Comparison of ENCODE assay signal across 29 cellular contexts in genomic region chr6:36353411-36353915, GRCh38. TPM values are rescaled to one million over a fixed set of nuclear protein-coding genes. Genes with fewer than 3 reads are reported as not detected.
DNase-seq lines count a peak whose midpoint lies in the region; ATAC-seq, FAIRE-seq and TF ChIP-seq lines count a peak whose summit lies in the region.
"Had no signal": no experiment of that assay in that cellular context is flagged by ENCODE, and none has a peak within 500 bp of the region (broad histone marks: within the 10 kb centered on the region; RNA-seq: fewer than 3 reads in every experiment).

No MANE protein-coding gene starts in this region.

- H2AFZ ChIP-seq in mammary epithelial cell (ENCODE audit: low read depth, low read length) (no peak overlapping the region), K562 (ENCODE audit: low read depth, low read length) (no peak overlapping the region), OCI-LY7 (ENCODE audit: low read length) (no peak overlapping the region)
- H2AFZ ChIP-seq: GM23338 had no signal

- H3K9ac ChIP-seq in mammary epithelial cell (ENCODE audit: insufficient read depth, low read length) (no peak overlapping the region), K562 (ENCODE audit: insufficient read depth in 1 of 2, low read depth in 2 of 2, low read length in 2 of 2) (no peak overlapping the region)

- H3K36me3 ChIP-seq in mammary epithelial cell (ENCODE audit: insufficient read depth, low read length) (no peaks in the 10 kb centered on the region), K562 (ENCODE audit: control insufficient read depth, insufficient read depth, low read length) (no peaks in the 10 kb centered on the region), uterus (no peaks in the 10 kb centered on the region), OCI-LY7 (ENCODE audit: insufficient read depth, low read length) (no peaks in the 10 kb centered on the region)
- H3K36me3 ChIP-seq: neutrophil, transverse colon had no signal

- H3K4me3 ChIP-seq in mammary epithelial cell (replicated peaks in 1 of 3; ENCODE audit: insufficient read depth in 1 of 3, low read depth in 2 of 3, low read length in 3 of 3) (no peak overlapping the region), K562 (no peak overlapping the region), uterus (no peak overlapping the region), OCI-LY7 (ENCODE audit: low read depth, low read length, poor library complexity, severe bottlenecking) (no peak overlapping the region)
- H3K4me3 ChIP-seq: GM23338, psoas muscle, skin epidermis, transverse colon had no signal

- no peaks in the 10 kb centered on the region for H3K36me3 Mint-ChIP-seq in MCF 10A (ENCODE audit: insufficient read depth, unreplicated experiment)
- H3K36me3 Mint-ChIP-seq: activated naive CD4-positive, alpha-beta T cell treated with anti-CD3 and anti-CD28 coated beads, Interleukin-2, amount 10 ng/mL, durations not matched to agents 7 days and 5 days; CD8-positive, alpha-beta T cell had no signal

- H4K20me1 ChIP-seq in mammary epithelial cell (ENCODE audit: insufficient read depth, low read length) = no peaks in the 10 kb centered on the region
- H4K20me1 ChIP-seq in K562 (replicated peaks; ENCODE audit: control insufficient read depth, insufficient read depth, low read length) = peaks cover 9% of the 10 kb centered on the region; the same call in 1 of the 2 replicates
- no peaks in the 10 kb centered on the region for H4K20me1 ChIP-seq in OCI-LY7 (ENCODE audit: insufficient read depth, low read length)

- H3K9me1 ChIP-seq in K562 (ENCODE audit: control insufficient read depth, insufficient read depth, low read length) = no peaks in the 10 kb centered on the region

- H3K4me2 ChIP-seq in mammary epithelial cell (ENCODE audit: insufficient read depth, low read depth, low read length) = no peak overlapping the region
- no peak overlapping the region for H3K4me2 ChIP-seq in K562 (ENCODE audit: insufficient read depth, low read length)
- H3K4me2 ChIP-seq in OCI-LY7 (ENCODE audit: low read length) = no peak overlapping the region
- H3K4me2 ChIP-seq: GM23338 had no signal

- in situ Hi-C loops in mammary epithelial cell (cut with MboI; ENCODE audit: low sequenced_read_pairs in 2 of 2) = no loop called here
- in situ Hi-C loops in K562 (cut with MboI) = no loop called here

- TF ChIP-seq POLR2A in K562 (conservative IDR thresholded peaks at IDR 0.05) = no peak
- TF ChIP-seq POLR2A in uterus (IDR thresholded peaks at IDR 0.05) = no peak

- CTCF ChIA-PET in mammary epithelial cell (lab: Charles Lee; ENCODE audit: low non-redundant PET) = no interaction called here
- CTCF ChIA-PET in MCF 10A (lab: Yijun Ruan, JAX) = interaction anchor here (0.8 to 8.5 kb wide), 3 partner anchors 13 to 259 kb away, joined by 3 to 43 read pairs (median 4); no protein-coding TSS in a partner anchor
- CTCF ChIA-PET in K562 (lab: Yijun Ruan, JAX; ENCODE audit: low intra/inter-chr PET ratio) = no interaction called here
- CTCF ChIA-PET in OCI-LY7 (lab: Charles Lee; ENCODE audit: unreplicated experiment) = no interaction called here

- H3K27me3 ChIP-seq in mammary epithelial cell (ENCODE audit: insufficient read depth, low read length) (no peaks in the 10 kb centered on the region), K562 (ENCODE audit: control insufficient read depth in 2 of 2, insufficient read depth in 2 of 2, low read length in 2 of 2) (no peaks in the 10 kb centered on the region; a peak in 1 of 5 replicates), foreskin keratinocyte (peaks cover 19% of the 10 kb centered on the region), uterus (no peaks in the 10 kb centered on the region)
- H3K27me3 ChIP-seq: neutrophil, transverse colon had no signal

- dilution Hi-C loops in mammary epithelial cell (cut with HindIII; ENCODE audit: low sequenced_read_pairs) = no loop called here

- peak; percentile 51 for DNase-seq in mammary epithelial cell
- no peak for DNase-seq in MCF 10A (ENCODE audit: unreplicated experiment)
- no peak for DNase-seq in K562 (ENCODE audit: extremely low read depth in 1 of 4, low spot score in 3 of 4)
- DNase-seq in foreskin keratinocyte = no peak
- peak in 1 of 2 donors; percentile 47 for DNase-seq in uterus
- DNase-seq in NCI-H2227 treated with DMSO at 0.1 percent for 48 hours (lab: John Stamatoyannopoulos, UW) = no peak
- DNase-seq in NCI-H2171 (lab: John Stamatoyannopoulos, UW) = no peak
- DNase-seq in OCI-LY7 (ENCODE audit: low spot score) = no peak
- DNase-seq: activated CD4-positive, alpha-beta T cell treated with anti-CD3 and anti-CD28 coated beads, Interleukin-2, amount 50 U/mL, for 4 hours; activated naive CD4-positive, alpha-beta T cell treated with anti-CD3 and anti-CD28 coated beads, Interleukin-2, amount 10 ng/mL, durations not matched to agents 7 days and 5 days; CD8-positive, alpha-beta T cell; DMS153; GF-D8; KBM-7; NCI-H1694; NCI-H345; OCI-M1; psoas muscle; transverse colon had no signal

- no peak overlapping the region for H3K4me3 Mint-ChIP-seq in MCF 10A (ENCODE audit: unreplicated experiment)
- H3K4me3 Mint-ChIP-seq: activated naive CD4-positive, alpha-beta T cell treated with anti-CD3 and anti-CD28 coated beads, Interleukin-2, amount 10 ng/mL, durations not matched to agents 7 days and 5 days; activated T-helper 1 cell treated with anti-CD3 and anti-CD28 coated beads, Interleukin-12 subunit alpha, Interleukin-12 subunit beta, Interleukin-2, Interleukin-4 antibody, amounts not matched to agents 30 ng/mL and 10 ng/mL and 1 ng/mL, durations not matched to agents 14 hours and 24 hours and 36 hours; CD8-positive, alpha-beta T cell; central memory CD8-positive, alpha-beta T cell; GM23338; T-helper 2 cell treated with Interferon-gamma antibody and Interleukin-4, amounts not matched to agents 5 μg/mL and 100 μg/mL, for 36 hours had no signal

- POLR2A ChIA-PET in MCF 10A (lab: Yijun Ruan, JAX) (no interaction called here), K562 (lab: Yijun Ruan, JAX) (interaction anchor here (0.5 kb wide), 1 partner anchor 1336 kb away, joined by 3 read pairs; no protein-coding TSS in a partner anchor), OCI-LY7 (lab: Charles Lee) (no interaction called here)

- 60% methylated on average over 3 of the region's 4 CpGs for WGBS in mammary epithelial cell (ENCODE audit: low coverage, missing lambda C conversion rate)
- WGBS in K562 (ENCODE audit: insufficient coverage, low coverage, missing lambda C conversion rate) = 7% methylated on average over 4 of the region's 4 CpGs

- intact Hi-C loops in mammary epithelial cell (cut with micrococcal nuclease) (no loop called here), MCF 10A (cut with micrococcal nuclease) (no loop called here), K562 (cut with micrococcal nuclease) (no loop called here), uterus (cut with DNase I; ENCODE audit: low total_unique reads) (no loop called here), OCI-LY7 (cut with micrococcal nuclease; ENCODE audit: unreplicated experiment) (no loop called here)

- peaks cover 6% of the 10 kb centered on the region for H3K4me1 Mint-ChIP-seq in MCF 10A (ENCODE audit: insufficient read depth, unreplicated experiment)
- H3K4me1 Mint-ChIP-seq: central memory CD8-positive, alpha-beta T cell; GM23338 had no signal

- no peaks in the 10 kb centered on the region for H3K27me3 Mint-ChIP-seq in MCF 10A (ENCODE audit: insufficient read depth, unreplicated experiment)

- TF ChIP-seq CTCF in mammary epithelial cell (conservative IDR thresholded peaks at IDR 0.05 in 1 of 2, IDR thresholded peaks at IDR 0.05 in 1 of 2; ENCODE audit: extremely low read depth in 1 of 2, insufficient read depth in 1 of 2, low read depth in 1 of 2, low read length in 2 of 2) (no peak), MCF 10A (IDR thresholded peaks at IDR 0.05; ENCODE audit: unreplicated experiment) (no peak), K562 (IDR thresholded peaks at IDR 0.05 in 2 of 3, conservative IDR thresholded peaks at IDR 0.05 in 1 of 3; ENCODE audit: insufficient read depth in 2 of 3, low read depth in 1 of 3, low read length in 3 of 3) (no peak), foreskin keratinocyte (conservative IDR thresholded peaks at IDR 0.05) (no peak), uterus (IDR thresholded peaks at IDR 0.05) (no peak), OCI-LY7 (conservative IDR thresholded peaks at IDR 0.05; ENCODE audit: low read length) (no peak)

- H3K27ac ChIP-seq in mammary epithelial cell (ENCODE audit: insufficient read depth, low read depth, low read length) (no peak overlapping the region), K562 (ENCODE audit: extremely low read depth, low read depth, low read length) (no peak overlapping the region), foreskin keratinocyte (no peak overlapping the region), uterus (peak overlapping the region; percentile 14 to 81), OCI-LY7 (ENCODE audit: low read depth, low read length, poor library complexity, severe bottlenecking) (no peak overlapping the region)
- H3K27ac ChIP-seq: 22Rv1, neutrophil, psoas muscle, skin epidermis, transverse colon had no signal

- H3K9me3 ChIP-seq in mammary epithelial cell (replicated peaks; ENCODE audit: insufficient read depth, low read length) = no peaks in the 10 kb centered on the region
- peaks cover 5% of the 10 kb centered on the region; the same call in 1 of the 2 replicates for H3K9me3 ChIP-seq in K562 (replicated peaks; ENCODE audit: control insufficient read depth, insufficient read depth, low read depth, low read length)
- H3K9me3 ChIP-seq in uterus = no peaks in the 10 kb centered on the region
- 0 out of 2 replicates have a peak, but pooled peaks cover 4% of the 10 kb centered on the region for H3K9me3 ChIP-seq in OCI-LY7 (ENCODE audit: low read length)
- H3K9me3 ChIP-seq: neutrophil, psoas muscle, transverse colon had no signal

- no peaks in the 10 kb centered on the region for H3K4me1 ChIP-seq in mammary epithelial cell (ENCODE audit: insufficient read depth, low read length)
- peaks cover 5 to 24% of the 10 kb centered on the region in 2 experiments; a peak in 4 of 5 replicates for H3K4me1 ChIP-seq in K562 (replicated peaks in 1 of 2; ENCODE audit: control insufficient read depth in 2 of 2, insufficient read depth in 2 of 2, low read length in 2 of 2)
- no peaks in the 10 kb centered on the region for H3K4me1 ChIP-seq in foreskin keratinocyte
- H3K4me1 ChIP-seq in uterus = peaks cover 0 to 4% of the 10 kb centered on the region in 2 donors
- no peaks in the 10 kb centered on the region for H3K4me1 ChIP-seq in OCI-LY7 (ENCODE audit: insufficient read depth, low read length, poor library complexity, severe bottlenecking)

- no peaks in the 10 kb centered on the region for H3K9me2 ChIP-seq in OCI-LY7 (ENCODE audit: insufficient read depth, low read length)

- H3K27ac Mint-ChIP-seq in MCF 10A (ENCODE audit: low read depth, unreplicated experiment) = no peak overlapping the region
- H3K27ac Mint-ChIP-seq: activated naive CD4-positive, alpha-beta T cell treated with anti-CD3 and anti-CD28 coated beads, Interleukin-2, amount 10 ng/mL, durations not matched to agents 7 days and 5 days; activated T-helper 1 cell treated with anti-CD3 and anti-CD28 coated beads, Interleukin-12 subunit alpha, Interleukin-12 subunit beta, Interleukin-2, Interleukin-4 antibody, amounts not matched to agents 30 ng/mL and 10 ng/mL and 1 ng/mL, durations not matched to agents 14 hours and 24 hours and 36 hours; CD8-positive, alpha-beta T cell; GM23338; T-helper 2 cell treated with Interferon-gamma antibody and Interleukin-4, amounts not matched to agents 5 μg/mL and 100 μg/mL, for 36 hours had no signal

- no peak for TF ChIP-seq RAD21 in K562 (CRISPR knock-in tag; conservative IDR thresholded peaks at IDR 0.05 in 1 of 2, IDR thresholded peaks at IDR 0.05 in 1 of 2)

- ATAC-seq in K562 (no peak), foreskin keratinocyte (peak; percentile 38)
- ATAC-seq: CD8-positive, alpha-beta T cell; GM23338; psoas muscle had no signal

- TF ChIP-seq EP300 in K562 (IDR thresholded peaks at IDR 0.05; ENCODE audit: low read length) = no peak

- no peak for FAIRE-seq in K562 (lab: Jason Lieb, UNC)
- FAIRE-seq: keratinocyte had no signal

- no peaks in the 10 kb centered on the region for H3K9me3 Mint-ChIP-seq in MCF 10A (ENCODE audit: unreplicated experiment)
- H3K9me3 Mint-ChIP-seq: GM23338 had no signal

- H3K79me2 ChIP-seq in mammary epithelial cell (ENCODE audit: insufficient read depth, low read length) (no peaks in the 10 kb centered on the region), K562 (ENCODE audit: control insufficient read depth, insufficient read depth, low read length) (no peaks in the 10 kb centered on the region), OCI-LY7 (ENCODE audit: insufficient read depth, low read depth, low read length) (no peaks in the 10 kb centered on the region)

- BruUV-seq in mammary epithelial cell (replicated peaks; lab: Mats Ljungman, UMichigan) = no TSS peak
- BruUV-seq in MCF 10A (replicated peaks; lab: Mats Ljungman, UMichigan) = no TSS peak
- BruUV-seq in K562 (replicated peaks; lab: Mats Ljungman, UMichigan) = no TSS peak
- no TSS peak for BruUV-seq in OCI-LY7 (replicated peaks; lab: Mats Ljungman, UMichigan)

RNA-seq across cellular contexts. Expression of gene BNIP5, which starts 16.8 kb away (rescaled TPM):
- total RNA-seq in mammary epithelial cell (not detected), MCF 10A (2022) (not detected in 2 replicates), K562 (2014; rRNA removed) (not detected in 2 replicates), K562 (2014; rRNA removed; fragmentation: Illumina TruSeq; extraction: Trizol) (not detected in 2 replicates), K562 (2015; rRNA removed; fragmentation: Illumina TruSeq; extraction: Trizol) (not detected in 2 replicates), K562 (2021) (not detected in 2 replicates), foreskin keratinocyte (not detected in 2 replicates), uterus (not detected), OCI-LY7 (2022) (not detected in 2 replicates)
- polyA plus RNA-seq in mammary epithelial cell (not detected), K562 (2011; rRNA removed) (not detected in 2 replicates), K562 (2014; fragmentation: Illumina TruSeq; extraction: Trizol) (not detected in 2 replicates), K562 (2014; fragmentation: Nextera tagmentation; extraction: Ambion mirVana) (not detected), K562 (2014; rRNA removed) (not detected in 2 replicates), foreskin keratinocyte (not detected in 2 replicates)
- polyA minus RNA-seq in mammary epithelial cell = not detected
- not detected in 2 replicates for total RNA-seq in K562 (2011; cell fraction: chromatin; rRNA removed; ENCODE audit: low replicate concordance)
- not detected in 2 replicates for total RNA-seq in K562 (2011; cell fraction: nucleolus; rRNA removed)
- total RNA-seq in K562 (2011; cell fraction: nucleoplasm; rRNA removed) = not detected in 2 replicates
- polyA plus RNA-seq in K562 (2011; cell fraction: cytosol; rRNA removed) = not detected in 2 replicates
- not detected in 2 replicates for polyA plus RNA-seq in K562 (2011; cell fraction: nucleus; rRNA removed)
- not detected in 2 replicates for polyA plus RNA-seq in K562 (2012)
- not detected in 2 replicates for polyA minus RNA-seq in K562 (2011; rRNA and poly(A)+ RNA removed)
- polyA minus RNA-seq in K562 (2011; cell fraction: cytosol; rRNA and poly(A)+ RNA removed) = not detected in 2 replicates
- not detected in 2 replicates for polyA minus RNA-seq in K562 (2011; cell fraction: nucleus; rRNA and poly(A)+ RNA removed)
- not detected in 2 replicates for total RNA-seq in OCI-LY7 (2014; rRNA removed; shearing (Covaris generic))
- total RNA-seq: activated T-helper 1 cell treated with anti-CD3 and anti-CD28 coated beads, Interleukin-12 subunit alpha, Interleukin-12 subunit beta, Interleukin-2, Interleukin-4 antibody, amounts not matched to agents 30 ng/mL and 10 ng/mL and 1 ng/mL, durations not matched to agents 14 hours and 24 hours and 36 hours; CD8-positive, alpha-beta T cell; GM23338; lung microvascular endothelial cell; psoas muscle had no signal
- polyA plus RNA-seq: esophagus, GM23338, keratinocyte had no signal

RNA-seq across cellular contexts. Expression of gene ETV7, which starts 34.0 kb away (rescaled TPM):
- total RNA-seq in mammary epithelial cell (1 to 10 TPM in 1 of 2 donors, under 1 TPM in 1; 0.64 to 1.0 TPM), MCF 10A (2022) (0.20 and 0.47 TPM in 2 replicates), K562 (2014; rRNA removed) (0.12 TPM in 1 of 2 replicates, not detected in the other), K562 (2014; rRNA removed; fragmentation: Illumina TruSeq; extraction: Trizol) (0.16 and 0.22 TPM in 2 replicates), K562 (2015; rRNA removed; fragmentation: Illumina TruSeq; extraction: Trizol) (not detected in 2 replicates), K562 (2021) (0.16 and 0.22 TPM in 2 replicates), foreskin keratinocyte (1.3 and 1.6 TPM in 2 replicates), uterus (1 to 10 TPM in 1 of 4 donors, not detected in 3; 1.3 TPM), OCI-LY7 (2022) (not detected in 2 replicates)
- polyA plus RNA-seq in mammary epithelial cell (0.78 TPM), K562 (2011; rRNA removed) (0.07 TPM in 1 of 2 replicates, not detected in the other), K562 (2014; fragmentation: Illumina TruSeq; extraction: Trizol) (0.12 and 0.32 TPM in 2 replicates), K562 (2014; fragmentation: Nextera tagmentation; extraction: Ambion mirVana) (under 1 TPM; 0.08 to 0.17 TPM), K562 (2014; rRNA removed) (not detected in 2 replicates), foreskin keratinocyte (1.3 and 1.5 TPM in 2 replicates)
- not detected for polyA minus RNA-seq in mammary epithelial cell
- not detected in 2 replicates for total RNA-seq in K562 (2011; cell fraction: chromatin; rRNA removed; ENCODE audit: low replicate concordance)
- not detected in 2 replicates for total RNA-seq in K562 (2011; cell fraction: nucleolus; rRNA removed)
- not detected in 2 replicates for total RNA-seq in K562 (2011; cell fraction: nucleoplasm; rRNA removed)
- not detected in 2 replicates for polyA plus RNA-seq in K562 (2011; cell fraction: cytosol; rRNA removed)
- not detected in 2 replicates for polyA plus RNA-seq in K562 (2011; cell fraction: nucleus; rRNA removed)
- 0.07 and 0.14 TPM in 2 replicates for polyA plus RNA-seq in K562 (2012)
- not detected in 2 replicates for polyA minus RNA-seq in K562 (2011; rRNA and poly(A)+ RNA removed)
- not detected in 2 replicates for polyA minus RNA-seq in K562 (2011; cell fraction: cytosol; rRNA and poly(A)+ RNA removed)
- polyA minus RNA-seq in K562 (2011; cell fraction: nucleus; rRNA and poly(A)+ RNA removed) = not detected in 2 replicates
- not detected in 2 replicates for total RNA-seq in OCI-LY7 (2014; rRNA removed; shearing (Covaris generic))
- total RNA-seq: lung microvascular endothelial cell, psoas muscle had no signal

Comparison
In these comparisons a context has a peak if more than half of its experiments do, and no peak if none do; other contexts are left out.
1. H3K27ac ChIP-seq: peak in uterus (2 of 2); none in mammary epithelial cell (single experiment), K562 (single experiment), foreskin keratinocyte (single experiment) and OCI-LY7 (single experiment).